Comparison of ENCODE assay signal across 15 cellular contexts in genomic region chr14:69632752-69633151, GRCh38. TPM values are rescaled to one million over a fixed set of nuclear protein-coding genes. Genes with fewer than 3 reads are reported as not detected.
DNase-seq lines count a peak whose midpoint lies in the region; ATAC-seq, FAIRE-seq and TF ChIP-seq lines count a peak whose summit lies in the region.
"Had no signal": no experiment of that assay in that cellular context is flagged by ENCODE, and none has a peak within 500 bp of the region (broad histone marks: within the 10 kb centered on the region; RNA-seq: fewer than 3 reads in every experiment).

No MANE protein-coding gene starts in this region.

- intact Hi-C loops in left ventricle myocardium inferior (cut with micrococcal nuclease): no loop called here

- H3K9me3 ChIP-seq in left ventricle myocardium inferior (replicated peaks) (no peaks in the 10 kb centered on the region), right atrium auricular region (no peaks in the 10 kb centered on the region), astrocyte (ENCODE audit: insufficient read depth, low read depth, low read length) (no peaks in the 10 kb centered on the region)

- no peaks in the 10 kb centered on the region for H3K79me1 ChIP-seq in mesendoderm (ENCODE audit: low read length)

- WGBS in mesendoderm (ENCODE audit: extremely low coverage, insufficient coverage, low lambda C conversion rate): no CpG with 5 or more reads among the region's 5 CpGs

- H3K18ac ChIP-seq in mesendoderm (ENCODE audit: low read length): no peak overlapping the region

- H3K9me3 Mint-ChIP-seq in astrocyte (ENCODE audit: unreplicated experiment): no peaks in the 10 kb centered on the region
- H3K9me3 Mint-ChIP-seq: CD8-positive, alpha-beta T cell had no signal

- no peak overlapping the region for H3K4ac ChIP-seq in mesendoderm (ENCODE audit: low read depth, low read length)

- H4K20me1 ChIP-seq in astrocyte (ENCODE audit: insufficient read depth, low read length): peaks cover 99% of the 10 kb centered on the region

- H4K8ac ChIP-seq in mesendoderm (ENCODE audit: low read depth, low read length): no peak overlapping the region

- H3K9ac ChIP-seq in astrocyte (ENCODE audit: low read length) (no peak overlapping the region), mesendoderm (ENCODE audit: low read length) (no peak overlapping the region)

- H3K23ac ChIP-seq in mesendoderm (ENCODE audit: low read length): no peak overlapping the region

- no peak overlapping the region for H2BK5ac ChIP-seq in mesendoderm (ENCODE audit: low read length)

- H3K27ac ChIP-seq in left ventricle myocardium inferior (replicated peaks) (peak overlapping the region; percentile 81), right atrium auricular region (no peak overlapping the region), astrocyte (ENCODE audit: low read depth, low read length) (no peak overlapping the region), mesendoderm (ENCODE audit: low read depth, low read length) (no peak overlapping the region), foreskin keratinocyte (no peak overlapping the region)
- H3K27ac ChIP-seq: RWPE1 had no signal

- peaks cover 61% of the 10 kb centered on the region for H3K4me1 Mint-ChIP-seq in astrocyte (ENCODE audit: low read depth, unreplicated experiment)

- peak overlapping the region; percentile 38 for H3K27ac Mint-ChIP-seq in astrocyte (ENCODE audit: unreplicated experiment)

- no peak overlapping the region for H4K5ac ChIP-seq in mesendoderm (ENCODE audit: low read length)

- H3K4me2 ChIP-seq in astrocyte (ENCODE audit: low read length) (no peak overlapping the region), mesendoderm (ENCODE audit: low read length) (no peak overlapping the region)

- H3K36me3 Mint-ChIP-seq in astrocyte (ENCODE audit: low read depth, unreplicated experiment): no peaks in the 10 kb centered on the region
- H3K36me3 Mint-ChIP-seq: CD8-positive, alpha-beta T cell had no signal

- no peak overlapping the region for H2AK5ac ChIP-seq in mesendoderm (ENCODE audit: low read length)

- no peak for FAIRE-seq in astrocyte (lab: Jason Lieb, UNC)

- peak overlapping the region; percentile 3 for H3K4me3 Mint-ChIP-seq in astrocyte (ENCODE audit: unreplicated experiment)
- H3K4me3 Mint-ChIP-seq: CD8-positive, alpha-beta T cell had no signal

- H3K56ac ChIP-seq in mesendoderm (ENCODE audit: low read length): peak overlapping the region; percentile 27

- H3K27me3 ChIP-seq in left ventricle myocardium inferior (ENCODE audit: low read depth) (no peaks in the 10 kb centered on the region), right atrium auricular region (no peaks in the 10 kb centered on the region), astrocyte (ENCODE audit: insufficient read depth, low read length) (no peaks in the 10 kb centered on the region), mesendoderm (ENCODE audit: insufficient read depth, low read length, poor library complexity) (no peaks in the 10 kb centered on the region), foreskin keratinocyte (no peaks in the 10 kb centered on the region)

- DNase-seq in left ventricle myocardium inferior (no peak), right atrium auricular region (ENCODE audit: low spot score) (no peak), astrocyte (ENCODE audit: low read depth) (no peak), mesendoderm (no peak), foreskin keratinocyte (no peak), HUDEP-2 (lab: John Stamatoyannopoulos, UW; ENCODE audit: unreplicated experiment in 76 of 76) (no peak)
- DNase-seq: activated CD4-positive, alpha-beta T cell treated with anti-CD3 and anti-CD28 coated beads, Interleukin-2, amount 50 U/mL, for 48 hours; CD8-positive, alpha-beta T cell; NCI-H1694 treated with DMSO at 0.1 percent for 48 hours; NCI-H526 treated with DMSO at 0.1 percent for 48 hours had no signal

- TF ChIP-seq CTCF in left ventricle myocardium inferior (IDR thresholded peaks at IDR 0.05; ENCODE audit: borderline replicate concordance) (no peak), right atrium auricular region (IDR thresholded peaks at IDR 0.05) (no peak), astrocyte (IDR thresholded peaks at IDR 0.05; ENCODE audit: insufficient read depth, low read depth, low read length) (no peak), foreskin keratinocyte (conservative IDR thresholded peaks at IDR 0.05) (no peak)

- H3K79me2 ChIP-seq in astrocyte (ENCODE audit: insufficient read depth, low read length) (peaks cover 92% of the 10 kb centered on the region), mesendoderm (ENCODE audit: control insufficient read depth, insufficient read depth, low read length) (no peaks in the 10 kb centered on the region)

- peaks cover 100% of the 10 kb centered on the region for H3K4me1 ChIP-seq in left ventricle myocardium inferior
- H3K4me1 ChIP-seq in right atrium auricular region: peaks cover 0 to 100% of the 10 kb centered on the region in 2 donors
- H3K4me1 ChIP-seq in astrocyte (ENCODE audit: insufficient read depth, low read length): peaks cover 18% of the 10 kb centered on the region
- H3K4me1 ChIP-seq in mesendoderm (ENCODE audit: control insufficient read depth, low read depth, low read length): peaks cover 10% of the 10 kb centered on the region
- peaks cover under 1% of the 10 kb centered on the region for H3K4me1 ChIP-seq in foreskin keratinocyte

- no peak overlapping the region for H2BK120ac ChIP-seq in mesendoderm (ENCODE audit: low read depth, low read length)

- no peaks in the 10 kb centered on the region for H3K27me3 Mint-ChIP-seq in astrocyte (ENCODE audit: low read depth, unreplicated experiment)

- H3K4me3 ChIP-seq in left ventricle myocardium inferior (no peak overlapping the region), right atrium auricular region (no peak overlapping the region), astrocyte (ENCODE audit: insufficient read depth, low read depth, low read length) (no peak overlapping the region), mesendoderm (ENCODE audit: low read length) (no peak overlapping the region)

- no peak overlapping the region for H2BK15ac ChIP-seq in mesendoderm (replicated peaks; ENCODE audit: low read depth)

- ATAC-seq in foreskin keratinocyte (no peak), HG02973 (IDR thresholded peaks at IDR 0.05; ENCODE audit: unreplicated experiment) (no peak)
- ATAC-seq: CD8-positive, alpha-beta T cell had no signal

- no peak overlapping the region for H2AFZ ChIP-seq in astrocyte (ENCODE audit: low read depth, low read length)

- H3K36me3 ChIP-seq in left ventricle myocardium inferior: no peaks in the 10 kb centered on the region
- no peaks in the 10 kb centered on the region for H3K36me3 ChIP-seq in right atrium auricular region
- H3K36me3 ChIP-seq in astrocyte (ENCODE audit: insufficient read depth, low read length): no peaks in the 10 kb centered on the region
- no peaks in the 10 kb centered on the region for H3K36me3 ChIP-seq in mesendoderm (ENCODE audit: control insufficient read depth, insufficient read depth, low read length)

RNA-seq across cellular contexts. Expression of gene SUSD6, which starts 21.4 kb away (rescaled TPM):
- total RNA-seq in left ventricle myocardium inferior (23.9 TPM), right atrium auricular region (10 to 100 TPM; 19.2 to 24.7 TPM), astrocyte (25.6 and 30.6 TPM in 2 replicates), foreskin keratinocyte (14.5 and 17.4 TPM in 2 replicates)
- polyA plus RNA-seq in mesendoderm (2013, experiment 1 of 2): 2.9 TPM
- 2.6 TPM for polyA plus RNA-seq in mesendoderm (2013, experiment 2 of 2)
- 5.4 and 5.9 TPM in 2 replicates for polyA plus RNA-seq in foreskin keratinocyte

RNA-seq across cellular contexts. Expression of gene CCDC177, which starts 58.1 kb away (rescaled TPM):
- total RNA-seq in left ventricle myocardium inferior: not detected
- not detected for total RNA-seq in right atrium auricular region
- total RNA-seq in astrocyte: not detected in 2 replicates
- polyA plus RNA-seq in mesendoderm (2013, experiment 1 of 2): 2.1 TPM
- polyA plus RNA-seq in mesendoderm (2013, experiment 2 of 2): 1.8 TPM
- not detected in 2 replicates for total RNA-seq in foreskin keratinocyte
- not detected in 2 replicates for polyA plus RNA-seq in foreskin keratinocyte
- total RNA-seq: CD8-positive, alpha-beta T cell; H4; LHCN-M2; mucosa of gallbladder had no signal
